Comparison of ENCODE assay signal across 13 cellular contexts in genomic region chr11:120527111-120527748, GRCh38. TPM values are rescaled to one million over a fixed set of nuclear protein-coding genes. Genes with fewer than 3 reads are reported as not detected.
DNase-seq lines count a peak whose midpoint lies in the region; ATAC-seq, FAIRE-seq and TF ChIP-seq lines count a peak whose summit lies in the region.
"Had no signal": no experiment of that assay in that cellular context is flagged by ENCODE, and none has a peak within 500 bp of the region (broad histone marks: within the 10 kb centered on the region; RNA-seq: fewer than 3 reads in every experiment).

No MANE protein-coding gene starts in this region.

- H3K4me1 ChIP-seq in right atrium auricular region: peaks cover 0 to 13% of the 10 kb centered on the region in 2 donors
- H3K4me1 ChIP-seq in astrocyte (ENCODE audit: insufficient read depth, low read length): peaks cover 8% of the 10 kb centered on the region

- DNase-seq in Right ventricle myocardium superior: peak; percentile 73
- no peak for DNase-seq in right atrium auricular region (ENCODE audit: low spot score)
- DNase-seq in astrocyte (ENCODE audit: low read depth): peak; percentile 49
- no peak for DNase-seq in erythroblast (lab: John Stamatoyannopoulos, UW)
- DNase-seq: activated CD4-positive, CD25-positive, alpha-beta regulatory T cell; KG1; stimulated activated CD4-positive, alpha-beta T cell treated with anti-CD3 and anti-CD28 coated beads, Interleukin-2, amount 100 ng/mL, for 24 hours had no signal

- H2AFZ ChIP-seq in astrocyte (ENCODE audit: low read depth, low read length): no peak overlapping the region

- no peak for FAIRE-seq in astrocyte (lab: Jason Lieb, UNC)

- TF ChIP-seq CTCF in right atrium auricular region (IDR thresholded peaks at IDR 0.05) (no peak), astrocyte (IDR thresholded peaks at IDR 0.05; ENCODE audit: insufficient read depth, low read depth, low read length) (no peak)

- H3K9ac ChIP-seq in astrocyte (ENCODE audit: low read length): no peak overlapping the region

- no peaks in the 10 kb centered on the region for H3K27me3 ChIP-seq in right atrium auricular region
- peaks cover 8% of the 10 kb centered on the region for H3K27me3 ChIP-seq in astrocyte (ENCODE audit: insufficient read depth, low read length)

- H3K4me3 Mint-ChIP-seq in astrocyte (ENCODE audit: unreplicated experiment): no peak overlapping the region
- H3K4me3 Mint-ChIP-seq: activated naive CD4-positive, alpha-beta T cell treated with anti-CD3 and anti-CD28 coated beads, Interleukin-2, amount 50 U/mL, for 24 hours had no signal

- H3K27ac ChIP-seq in right atrium auricular region (no peak overlapping the region), astrocyte (ENCODE audit: low read depth, low read length) (no peak overlapping the region)

- peak overlapping the region; percentile 17 for H3K4me2 ChIP-seq in astrocyte (ENCODE audit: low read length)

- peaks cover 2% of the 10 kb centered on the region for H3K4me1 Mint-ChIP-seq in astrocyte (ENCODE audit: low read depth, unreplicated experiment)
- H3K4me1 Mint-ChIP-seq: activated naive CD4-positive, alpha-beta T cell treated with anti-CD3 and anti-CD28 coated beads, Interleukin-2, amount 50 U/mL, for 24 hours had no signal

- intact Hi-C loops in Right ventricle myocardium superior (cut with DNase I): no loop called here

- no peaks in the 10 kb centered on the region for H4K20me1 ChIP-seq in astrocyte (ENCODE audit: insufficient read depth, low read length)

- H3K36me3 ChIP-seq in right atrium auricular region (no peaks in the 10 kb centered on the region), astrocyte (ENCODE audit: insufficient read depth, low read length) (no peaks in the 10 kb centered on the region)

- peaks cover 41% of the 10 kb centered on the region for H3K27me3 Mint-ChIP-seq in astrocyte (ENCODE audit: low read depth, unreplicated experiment)

- no peak overlapping the region for H3K4me3 ChIP-seq in right atrium auricular region
- H3K4me3 ChIP-seq in astrocyte (ENCODE audit: insufficient read depth, low read depth, low read length): no peak overlapping the region
- peak overlapping the region; percentile 29; the same call in 1 of the 2 replicates for H3K4me3 ChIP-seq in iPS-18c (ENCODE audit: insufficient read depth, low read depth, low read length)

- H3K27ac Mint-ChIP-seq in astrocyte (ENCODE audit: unreplicated experiment): no peak overlapping the region
- H3K27ac Mint-ChIP-seq: activated naive CD4-positive, alpha-beta T cell treated with anti-CD3 and anti-CD28 coated beads, Interleukin-2, amount 50 U/mL, for 24 hours had no signal

- TF ChIP-seq POLR2A in erythroblast (IDR thresholded peaks at IDR 0.05; ENCODE audit: low read length): no peak

- no peaks in the 10 kb centered on the region for H3K36me3 Mint-ChIP-seq in astrocyte (ENCODE audit: low read depth, unreplicated experiment)
- H3K36me3 Mint-ChIP-seq: activated naive CD4-positive, alpha-beta T cell treated with anti-CD3 and anti-CD28 coated beads, Interleukin-2, amount 50 U/mL, for 24 hours had no signal

- no peaks in the 10 kb centered on the region for H3K9me3 ChIP-seq in right atrium auricular region
- no peaks in the 10 kb centered on the region for H3K9me3 ChIP-seq in astrocyte (ENCODE audit: insufficient read depth, low read depth, low read length)
- H3K9me3 ChIP-seq in iPS-18c (ENCODE audit: control insufficient read depth, insufficient read depth, low read length): peaks cover 2% of the 10 kb centered on the region

- ATAC-seq in Right ventricle myocardium superior (ENCODE audit: poor library complexity): peak; percentile 48
- ATAC-seq in HG02973 (IDR thresholded peaks at IDR 0.05; ENCODE audit: unreplicated experiment): no peak
- no peak for ATAC-seq in GM21447 (IDR thresholded peaks at IDR 0.05; ENCODE audit: unreplicated experiment)
- ATAC-seq in GM18861 (IDR thresholded peaks at IDR 0.05; ENCODE audit: unreplicated experiment): no peak
- ATAC-seq: Panc1 had no signal

- no peaks in the 10 kb centered on the region for H3K9me3 Mint-ChIP-seq in astrocyte (ENCODE audit: unreplicated experiment)
- H3K9me3 Mint-ChIP-seq: activated naive CD4-positive, alpha-beta T cell treated with anti-CD3 and anti-CD28 coated beads, Interleukin-2, amount 50 U/mL, for 24 hours had no signal

- no peaks in the 10 kb centered on the region for H3K79me2 ChIP-seq in astrocyte (ENCODE audit: insufficient read depth, low read length)

RNA-seq across cellular contexts. Expression of gene GRIK4, which starts 15.7 kb away (rescaled TPM):
- total RNA-seq in Right ventricle myocardium superior: 0.11 TPM
- total RNA-seq in right atrium auricular region: under 1 TPM; 0.04 to 0.30 TPM
- total RNA-seq in astrocyte: 2.2 and 3.9 TPM in 2 replicates

Comparison
In these comparisons a context has a peak if more than half of its experiments do, and no peak if none do; other contexts are left out.
1. DNase-seq: peak in Right ventricle myocardium superior (single experiment) and astrocyte (single experiment); none in right atrium auricular region (single experiment) and erythroblast (0 of 2).